In the genomic region with DNA sequence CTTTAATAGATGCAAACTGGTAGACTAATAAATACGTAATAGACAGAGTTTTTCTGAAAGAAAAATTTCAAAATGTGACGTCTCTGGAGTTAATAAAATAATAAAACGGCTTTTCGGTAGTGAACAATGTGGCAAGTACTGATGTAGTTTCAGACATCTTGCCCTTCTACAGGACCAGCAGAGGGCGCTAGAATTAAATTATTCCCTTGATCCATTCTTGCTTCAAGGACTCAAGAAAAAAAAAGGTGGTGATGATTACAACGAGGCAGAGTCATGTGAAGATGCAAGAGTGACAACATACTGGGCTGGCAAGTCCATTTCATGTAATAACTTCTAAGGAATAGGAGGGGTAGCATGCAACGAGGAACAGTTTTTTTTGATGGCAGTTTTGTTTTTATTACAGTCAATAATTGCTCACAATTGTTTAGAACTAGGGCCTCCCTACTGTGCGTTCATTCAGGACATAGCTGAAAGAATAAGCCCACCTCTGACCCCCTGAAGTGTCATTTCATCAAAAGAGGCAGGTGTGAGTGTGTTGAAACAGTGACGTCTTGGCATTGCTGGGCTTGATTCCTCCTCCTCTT, we compare ENCODE assay signal across 8 cellular contexts.
DNase-seq lines count a peak whose midpoint lies in the region; ATAC-seq and TF ChIP-seq lines count a peak whose summit lies in the region.

No MANE protein-coding gene starts in this region.

- H3K4me1 ChIP-seq in mucosa of descending colon (ENCODE audit: low read depth): no peaks in the 10 kb centered on the region

- DNase-seq in stimulated activated CD4-positive, alpha-beta T cell treated with anti-CD3 and anti-CD28 coated beads, Interleukin-12 subunit alpha, Interleukin-12 subunit beta, amount 100 ng/mL, for 48 hours (ENCODE audit: low read depth in 2 of 3, low spot score in 1 of 3): peak in 2 of 3 donors; percentile 5 to 28
- DNase-seq in stimulated activated CD4-positive, alpha-beta T cell treated with anti-CD3 and anti-CD28 coated beads, Interleukin-12 subunit alpha, Interleukin-12 subunit beta, amount 100 ng/mL, for 4 hours: no peak
- DNase-seq in NB4 (ENCODE audit: low read depth) (peak; percentile 72), RPMI8226 (peak; percentile 44), epithelial cell of proximal tubule (ENCODE audit: low read depth) (peak; percentile 33), mucosa of descending colon (peak in 1 of 3 donors; percentile 81), cortex of kidney (lab: John Stamatoyannopoulos, UW) (no peak)

- intact Hi-C loops in mucosa of descending colon (cut with DNase I, micrococcal nuclease): loop anchor here (5.0 to 10.0 kb wide), 2 partner anchors 402 to 420 kb away; no protein-coding TSS in a partner anchor

- no peak overlapping the region for H3K4me3 ChIP-seq in NB4 (ENCODE audit: low read depth, low read length)
- no peak overlapping the region for H3K4me3 ChIP-seq in epithelial cell of proximal tubule (ENCODE audit: low read depth, low read length)
- no peak overlapping the region for H3K4me3 ChIP-seq in mucosa of descending colon

- H3K36me3 ChIP-seq in mucosa of descending colon (ENCODE audit: low read depth): no peaks in the 10 kb centered on the region

- peak; percentile 75 for ATAC-seq in mucosa of descending colon
- no peak for ATAC-seq in GM21619 (IDR thresholded peaks at IDR 0.05; ENCODE audit: unreplicated experiment)

- no peak for TF ChIP-seq POLR2A in NB4 (IDR thresholded peaks at IDR 0.05; ENCODE audit: extremely low read depth, insufficient read length)

- H3K9me3 ChIP-seq in mucosa of descending colon: no peaks in the 10 kb centered on the region

- TF ChIP-seq CTCF in NB4 (IDR thresholded peaks at IDR 0.05; ENCODE audit: low read depth, low read length) (peak; percentile 64), epithelial cell of proximal tubule (conservative IDR thresholded peaks at IDR 0.05; ENCODE audit: low read depth, low read length) (peak; percentile 72), mucosa of descending colon (IDR thresholded peaks at IDR 0.05) (peak; percentile 50)

Comparison
In these comparisons a context has a peak if more than half of its experiments do, and no peak if none do; other contexts are left out.
1. DNase-seq: peak in stimulated activated CD4-positive, alpha-beta T cell treated with anti-CD3 and anti-CD28 coated beads, Interleukin-12 subunit alpha, Interleukin-12 subunit beta, amount 100 ng/mL, for 48 hours (2 of 3), NB4 (single experiment), RPMI8226 (single experiment) and epithelial cell of proximal tubule (single experiment); none in stimulated activated CD4-positive, alpha-beta T cell treated with anti-CD3 and anti-CD28 coated beads, Interleukin-12 subunit alpha, Interleukin-12 subunit beta, amount 100 ng/mL, for 4 hours (single experiment) and cortex of kidney (single experiment).
2. Peak in every context shown above with its lines, with median percentiles within 50 percentile points of each other: CTCF ChIP-seq.